8 cellular contexts compared by ENCODE assay signal in the genomic region with DNA sequence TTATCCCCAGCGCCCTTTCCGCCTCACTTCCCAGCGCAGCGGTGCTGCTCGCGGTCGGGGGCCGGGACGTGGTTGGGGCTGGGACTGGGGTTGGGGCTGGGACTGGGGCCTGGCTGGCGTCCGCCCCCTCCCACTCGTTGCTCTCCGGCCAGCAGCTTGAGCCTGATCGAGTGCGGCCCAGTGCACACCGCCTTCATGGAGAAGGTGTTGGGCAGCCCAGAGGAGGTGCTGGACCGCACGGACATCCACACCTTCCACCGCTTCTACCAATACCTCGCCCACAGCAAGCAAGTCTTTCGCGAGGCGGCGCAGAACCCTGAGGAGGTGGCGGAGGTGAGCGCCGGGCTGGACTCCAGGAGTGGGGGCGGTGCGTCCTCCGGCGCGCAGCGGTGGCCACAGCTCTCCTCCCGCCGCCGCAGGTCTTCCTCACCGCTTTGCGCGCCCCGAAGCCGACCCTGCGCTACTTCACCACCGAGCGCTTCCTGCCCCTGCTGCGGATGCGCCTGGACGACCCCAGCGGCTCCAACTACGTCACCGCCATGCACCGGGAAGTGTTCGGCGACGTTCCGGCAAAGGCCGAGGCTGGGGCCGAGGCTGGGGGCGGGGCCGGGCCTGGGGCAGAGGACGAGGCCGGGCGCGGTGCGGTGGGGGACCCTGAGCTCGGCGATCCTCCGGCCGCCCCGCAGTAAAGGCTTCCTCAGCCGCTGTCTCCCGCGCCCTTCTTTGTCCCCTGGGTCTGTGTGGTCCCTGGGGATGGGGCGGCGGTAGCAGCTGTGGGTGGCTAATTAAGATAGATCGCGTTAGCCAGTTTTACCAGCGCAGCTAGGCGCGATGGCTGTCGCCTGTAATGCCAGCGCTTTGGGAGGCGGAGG. TPM values are rescaled to one million over a fixed set of nuclear protein-coding genes. Genes with fewer than 3 reads are reported as not detected.
DNase-seq lines count a peak whose midpoint lies in the region; ATAC-seq and FAIRE-seq lines count a peak whose summit lies in the region.

No MANE protein-coding gene starts in this region.

- H3K36me3 ChIP-seq in BLaER1 (peaks cover 5% of the 10 kb centered on the region), endocrine pancreas (ENCODE audit: control insufficient read depth, insufficient read depth, low read length) (no peaks in the 10 kb centered on the region), mesendoderm (ENCODE audit: control insufficient read depth, insufficient read depth, low read length) (no peaks in the 10 kb centered on the region)

- H3K9ac ChIP-seq in BLaER1 (peak overlapping the region; percentile 92), endocrine pancreas (ENCODE audit: control insufficient read depth, insufficient read depth, low read length) (peak overlapping the region; percentile 92), mesendoderm (ENCODE audit: low read length) (peak overlapping the region; percentile 87)

- no peaks in the 10 kb centered on the region for H3K79me1 ChIP-seq in mesendoderm (ENCODE audit: low read length)

- ATAC-seq in HG03460 (IDR thresholded peaks at IDR 0.05; ENCODE audit: unreplicated experiment), result peak; percentile 88

- H3K79me2 ChIP-seq in mesendoderm (ENCODE audit: control insufficient read depth, insufficient read depth, low read length), result no peaks in the 10 kb centered on the region

- H3K18ac ChIP-seq in mesendoderm (ENCODE audit: low read length), result peak overlapping the region; percentile 69

- DNase-seq in GM19239 (ENCODE audit: insufficient read length, low spot score) (peak; percentile 87), NOMO-1 (lab: John Stamatoyannopoulos, UW; ENCODE audit: unreplicated experiment in 2 of 2) (peak; percentile 73 to 94), mesendoderm (peak; percentile 94)
- DNase-seq in activated CD8-positive, alpha-beta memory T cell treated with anti-CD3 and anti-CD28 coated beads, Interleukin-2, amount 50 U/mL, for 4 hours, result peak; percentile 75
- DNase-seq in stimulated activated CD8-positive, alpha-beta memory T cell treated with anti-CD3 and anti-CD28 coated beads, Interleukin-2, amount 100 ng/mL, for 1 hour (ENCODE audit: low read depth in 2 of 2), result peak; percentile 50

- peak; percentile 83 for FAIRE-seq in GM19239 (lab: Jason Lieb, UNC)

- peak overlapping the region; percentile 37 for H3K23ac ChIP-seq in mesendoderm (ENCODE audit: low read length)

- peak overlapping the region; percentile 77 for H3K4me2 ChIP-seq in BLaER1
- peak overlapping the region; percentile 78 for H3K4me2 ChIP-seq in mesendoderm (ENCODE audit: low read length)

- H4K5ac ChIP-seq in mesendoderm (ENCODE audit: low read length), result no peak overlapping the region

- H4K8ac ChIP-seq in mesendoderm (ENCODE audit: low read depth, low read length), result peak overlapping the region; percentile 43

- peak overlapping the region; percentile 95 for H3K56ac ChIP-seq in mesendoderm (ENCODE audit: low read length)

- H3K27ac ChIP-seq in BLaER1 (peak overlapping the region; percentile 89), mesendoderm (ENCODE audit: low read depth, low read length) (peak overlapping the region; percentile 83)

- H3K4me1 ChIP-seq in BLaER1, result peaks cover 27% of the 10 kb centered on the region
- no peaks in the 10 kb centered on the region for H3K4me1 ChIP-seq in endocrine pancreas (ENCODE audit: control insufficient read depth, insufficient read depth, low read length)
- H3K4me1 ChIP-seq in mesendoderm (ENCODE audit: control insufficient read depth, low read depth, low read length), result peaks cover 2% of the 10 kb centered on the region

- H2BK5ac ChIP-seq in mesendoderm (ENCODE audit: low read length), result peak overlapping the region; percentile 88

- H3K4ac ChIP-seq in mesendoderm (ENCODE audit: low read depth, low read length), result peak overlapping the region; percentile 56

- no peaks in the 10 kb centered on the region for H3K27me3 ChIP-seq in BLaER1
- no peaks in the 10 kb centered on the region for H3K27me3 ChIP-seq in endocrine pancreas (ENCODE audit: control insufficient read depth, insufficient read depth, low read length)
- no peaks in the 10 kb centered on the region for H3K27me3 ChIP-seq in mesendoderm (ENCODE audit: insufficient read depth, low read length, poor library complexity)

- H3K4me3 ChIP-seq in BLaER1 (peak overlapping the region; percentile 86), endocrine pancreas (ENCODE audit: control insufficient read depth, insufficient read depth, low read length) (peak overlapping the region; percentile 71), mesendoderm (ENCODE audit: low read length) (peak overlapping the region; percentile 63)

- H3K9me3 ChIP-seq in BLaER1, result no peaks in the 10 kb centered on the region
- H3K9me3 ChIP-seq in endocrine pancreas (ENCODE audit: control insufficient read depth, low read length), result no peaks in the 10 kb centered on the region

- H2BK15ac ChIP-seq in mesendoderm (replicated peaks; ENCODE audit: low read depth), result no peak overlapping the region

- H2BK120ac ChIP-seq in mesendoderm (ENCODE audit: low read depth, low read length), result no peak overlapping the region

- WGBS in mesendoderm (ENCODE audit: extremely low coverage, insufficient coverage, low lambda C conversion rate), result no CpG with 5 or more reads among the region's 82 CpGs

- no peak overlapping the region for H2AK5ac ChIP-seq in mesendoderm (ENCODE audit: low read length)

- no peaks in the 10 kb centered on the region for H4K20me1 ChIP-seq in BLaER1

RNA-seq across cellular contexts. Expression of a gene that starts 1.8 kb away (rescaled TPM):
- 0.59 TPM for polyA plus RNA-seq in mesendoderm (2013, experiment 1 of 2)
- polyA plus RNA-seq in mesendoderm (2013, experiment 2 of 2), result 0.67 TPM

RNA-seq across cellular contexts. Expression of a gene that starts 7.5 kb away (rescaled TPM):
- 113 TPM for polyA plus RNA-seq in mesendoderm (2013, experiment 1 of 2)
- polyA plus RNA-seq in mesendoderm (2013, experiment 2 of 2), result 116 TPM

RNA-seq across cellular contexts. Expression of a gene that starts 12.4 kb away (rescaled TPM):
- 47.9 TPM for polyA plus RNA-seq in mesendoderm (2013, experiment 1 of 2)
- 45.7 TPM for polyA plus RNA-seq in mesendoderm (2013, experiment 2 of 2)

RNA-seq across cellular contexts. Expression of a gene that starts 18.4 kb away (rescaled TPM):
- polyA plus RNA-seq in mesendoderm (2013, experiment 1 of 2), result 9.6 TPM
- 9.0 TPM for polyA plus RNA-seq in mesendoderm (2013, experiment 2 of 2)

RNA-seq across cellular contexts. Expression of a gene that starts 23.0 kb away (rescaled TPM):
- polyA plus RNA-seq in mesendoderm (2013, experiment 1 of 2), result 26.0 TPM
- 26.0 TPM for polyA plus RNA-seq in mesendoderm (2013, experiment 2 of 2)

Comparison
In these comparisons a context has a peak if more than half of its experiments do, and no peak if none do; other contexts are left out.
1. Peak in every context shown above with its lines: DNase-seq, ATAC-seq, H3K4me3 ChIP-seq and H3K27ac ChIP-seq.